Comparison of ENCODE assay signal across 15 cellular contexts in genomic region chr11:87331273-87331672, GRCh38.
DNase-seq lines count a peak whose midpoint lies in the region; ATAC-seq and TF ChIP-seq lines count a peak whose summit lies in the region.
"Had no signal": no experiment of that assay in that cellular context is flagged by ENCODE, and none has a peak within 500 bp of the region (broad histone marks: within the 10 kb centered on the region; RNA-seq: fewer than 3 reads in every experiment).

No MANE protein-coding gene starts in this region.

- TF ChIP-seq EP300 in sigmoid colon (IDR thresholded peaks at IDR 0.05): no peak

- intact Hi-C loops in sigmoid colon (cut with DNase I): no loop called here

- H3K9me3 ChIP-seq in right atrium auricular region (no peaks in the 10 kb centered on the region), sigmoid colon (peaks cover 0 to 1% (median 0%) of the 10 kb centered on the region in 4 donors), GM23248 (ENCODE audit: low read depth) (no peaks in the 10 kb centered on the region)
- H3K9me3 ChIP-seq: A549 had no signal

- H3K27ac Mint-ChIP-seq in GM23338: no peak overlapping the region

- H3K27me3 ChIP-seq in GM23338 (ENCODE audit: insufficient read depth) (no peaks in the 10 kb centered on the region), right atrium auricular region (no peaks in the 10 kb centered on the region), sigmoid colon (no peaks in the 10 kb centered on the region), GM23248 (replicated peaks; ENCODE audit: insufficient read depth) (no peaks in the 10 kb centered on the region), H7 (ENCODE audit: control insufficient read depth, insufficient read depth, low read length) (no peaks in the 10 kb centered on the region)

- ATAC-seq in GM23338: no peak; the same call in 2 of the 3 replicates
- ATAC-seq: A549 had no signal

- peaks cover 2% of the 10 kb centered on the region for H3K27me3 Mint-ChIP-seq in GM23338 (ENCODE audit: insufficient read depth, low read depth, poor library complexity)

- H3K9ac ChIP-seq in GM23248: no peak overlapping the region

- H3K27ac ChIP-seq in GM23338 (ENCODE audit: low read depth) (no peak overlapping the region), right atrium auricular region (peak overlapping the region; percentile 4 to 55), sigmoid colon (peak overlapping the region in 1 of 4 donors; percentile 20), GM23248 (no peak overlapping the region)
- H3K27ac ChIP-seq: A549, PC-9 had no signal

- no peaks in the 10 kb centered on the region for H3K79me2 ChIP-seq in GM23338 (replicated peaks; ENCODE audit: insufficient read depth)
- H3K79me2 ChIP-seq in GM23248 (ENCODE audit: insufficient read depth): no peaks in the 10 kb centered on the region

- no peaks in the 10 kb centered on the region for H3K9me2 ChIP-seq in GM23338 (ENCODE audit: insufficient read depth)
- H3K9me2 ChIP-seq in GM23248 (ENCODE audit: insufficient read depth): no peaks in the 10 kb centered on the region

- H4K20me1 ChIP-seq in GM23338 (replicated peaks; ENCODE audit: insufficient read depth): no peaks in the 10 kb centered on the region; the same call in 1 of the 2 replicates
- H4K20me1 ChIP-seq in GM23248 (ENCODE audit: insufficient read depth): no peaks in the 10 kb centered on the region

- no peak overlapping the region for H3K4me3 ChIP-seq in GM23338
- H3K4me3 ChIP-seq in fibroblast of mammary gland (ENCODE audit: control insufficient read depth, low read depth, low read length): no peak overlapping the region
- H3K4me3 ChIP-seq in right atrium auricular region: no peak overlapping the region
- no peak overlapping the region for H3K4me3 ChIP-seq in sigmoid colon
- H3K4me3 ChIP-seq in GM23248: no peak overlapping the region
- no peak overlapping the region for H3K4me3 ChIP-seq in H7 (ENCODE audit: insufficient read depth, low read depth, low read length)
- H3K4me3 ChIP-seq: A549, PC-9 had no signal

- H3K4me1 ChIP-seq in GM23338 (ENCODE audit: insufficient read depth) (no peaks in the 10 kb centered on the region), right atrium auricular region (no peaks in the 10 kb centered on the region), sigmoid colon (no peaks in the 10 kb centered on the region), GM23248 (ENCODE audit: insufficient read depth) (no peaks in the 10 kb centered on the region)
- H3K4me1 ChIP-seq: A549 had no signal

- peak; percentile 7 for DNase-seq in GM23338 (ENCODE audit: low spot score)
- peak; percentile 11 for DNase-seq in fibroblast of mammary gland (ENCODE audit: low read depth)
- DNase-seq in right atrium auricular region (ENCODE audit: low spot score): no peak
- DNase-seq in sigmoid colon: peak; percentile 53
- no peak for DNase-seq in GM23248
- no peak for DNase-seq in activated gamma-delta T cell (lab: John Stamatoyannopoulos, UW)
- DNase-seq in H7: no peak
- DNase-seq: C1 segment of cervical spinal cord, DMS79 treated with DMSO at 0.1 percent for 48 hours, KG1, NCI-H1417 treated with DMSO at 0.1 percent for 48 hours, NCI-H2029 treated with DMSO at 0.1 percent for 48 hours, NCI-H510A treated with DMSO at 0.1 percent for 48 hours, PC-9 had no signal

- H3K36me3 ChIP-seq in GM23338 (ENCODE audit: insufficient read depth) (no peaks in the 10 kb centered on the region), right atrium auricular region (no peaks in the 10 kb centered on the region), sigmoid colon (no peaks in the 10 kb centered on the region), GM23248 (ENCODE audit: low read depth) (no peaks in the 10 kb centered on the region), H7 (replicated peaks; ENCODE audit: control insufficient read depth, insufficient read depth, low read length) (no peaks in the 10 kb centered on the region)

- TF ChIP-seq CTCF in GM23338 (conservative IDR thresholded peaks at IDR 0.05; ENCODE audit: low read depth in 2 of 2) (no peak), fibroblast of mammary gland (conservative IDR thresholded peaks at IDR 0.05; ENCODE audit: control insufficient read depth, insufficient read depth, low read depth, low read length) (no peak), right atrium auricular region (IDR thresholded peaks at IDR 0.05) (no peak), sigmoid colon (IDR thresholded peaks at IDR 0.05) (no peak)

- TF ChIP-seq POLR2A in sigmoid colon (IDR thresholded peaks at IDR 0.05): no peak

- H3K4me2 ChIP-seq in GM23338: no peak overlapping the region
- no peak overlapping the region for H3K4me2 ChIP-seq in GM23248 (ENCODE audit: unreplicated experiment)
- H3K4me2 ChIP-seq: A549, PC-9 had no signal

- no peak overlapping the region for H2AFZ ChIP-seq in GM23338
- no peak overlapping the region for H2AFZ ChIP-seq in GM23248
- H2AFZ ChIP-seq: PC-9 had no signal

- H3K9me3 Mint-ChIP-seq in GM23338: peaks cover 7% of the 10 kb centered on the region; the same call in 1 of the 3 replicates

- WGBS in sigmoid colon, 2 donors: 89 to 92% methylated on average over 6 of the region's 6 CpGs
- WGBS in GM23248 (ENCODE audit: low coverage in 1 of 2, low lambda C conversion rate in 2 of 2, missing lambda C conversion rate in 2 of 2), 2 experiments: 54 to 62% methylated on average over 6 of the region's 6 CpGs

- in situ Hi-C loops in GM23248 (cut with MboI): no loop called here

- H3K36me3 Mint-ChIP-seq in GM23338 (ENCODE audit: low read depth): peaks cover 3% of the 10 kb centered on the region; the same call in 1 of the 3 replicates

- H3K4me1 Mint-ChIP-seq in GM23338: no peaks in the 10 kb centered on the region

- no peaks in the 10 kb centered on the region for H3F3A ChIP-seq in GM23338 (replicated peaks; ENCODE audit: low read depth)
- H3F3A ChIP-seq in GM23248 (ENCODE audit: insufficient read depth): no peaks in the 10 kb centered on the region

- no peak overlapping the region for H3K4me3 Mint-ChIP-seq in GM23338

TF ChIP-seq in GM23338, 12 proteins besides CTCF, POLR2A, EP300 and RAD21 (continues in another document):
- TF ChIP-seq ETS1 (IDR thresholded peaks at IDR 0.05) (no peak), POLR2AphosphoS5 (IDR thresholded peaks at IDR 0.05; ENCODE audit: low read depth) (no peak), STAT1 (IDR thresholded peaks at IDR 0.05; ENCODE audit: unreplicated experiment) (no peak), ZNF114 (CRISPR knock-in tag; IDR thresholded peaks at IDR 0.05) (no peak)

Comparison
In these comparisons a context has a peak if more than half of its experiments do, and no peak if none do; other contexts are left out.
1. DNase-seq: peak in GM23338 (single experiment), fibroblast of mammary gland (single experiment) and sigmoid colon (single experiment); none in right atrium auricular region (single experiment), GM23248 (single experiment), activated gamma-delta T cell (single experiment) and H7 (single experiment).
2. H3K27ac ChIP-seq: peak in right atrium auricular region (2 of 2); none in GM23338 (single experiment) and GM23248 (single experiment).